In genomic region chrX:33045245-33045644, GRCh38 we compare ENCODE assay signal across 21 cellular contexts.
"Had no signal": no experiment of that assay in that cellular context is flagged by ENCODE, and none has a peak within 500 bp of the region (broad histone marks: within the 10 kb centered on the region; RNA-seq: fewer than 3 reads in every experiment).

No MANE protein-coding gene starts in this region.

- H3K27me3 ChIP-seq: ascending aorta, body of pancreas had no signal

- H3K27ac ChIP-seq: ascending aorta, body of pancreas had no signal

- DNase-seq: activated B cell treated with CpG ODN at 0.5 μM for 24 hours; activated CD4-positive, alpha-beta T cell treated with anti-CD3 and anti-CD28 coated beads for 1 hour; activated CD4-positive, alpha-beta T cell treated with anti-CD3 and anti-CD28 coated beads, Interleukin-2, amount 10 ng/mL, durations not matched to agents 24 days and 14 days; activated CD4-positive, alpha-beta T cell treated with anti-CD3 and anti-CD28 coated beads, Interleukin-2, amount 50 U/mL, for 48 hours; activated CD8-positive, alpha-beta memory T cell treated with anti-CD3 and anti-CD28 coated beads, Interleukin-2, amount 10 ng/mL, durations not matched to agents 7 days and 5 days; activated effector memory CD4-positive, alpha-beta T cell treated with Interleukin-2 at 50 U/mL for 16 hours; activated naive CD4-positive, alpha-beta T cell; activated T-cell treated with anti-CD3 and anti-CD28 coated beads, Interleukin-2, amount 50 U/mL, for 24 hours; body of pancreas; KG1; NCI-H1048; NCI-H146; NCI-H2029; NCI-H2107; NCI-H345; NCI-H510A; NCI-H526 treated with DMSO at 0.1 percent for 48 hours; SIG-M5; T-helper 17 cell; T-helper 9 cell had no signal

- H3K4me3 ChIP-seq: ascending aorta, body of pancreas had no signal

- H3K36me3 ChIP-seq: ascending aorta had no signal

- ATAC-seq: activated CD8-positive, alpha-beta memory T cell treated with anti-CD3 and anti-CD28 coated beads, Interleukin-2, amount 10 ng/mL, durations not matched to agents 7 days and 5 days; body of pancreas; T-helper 17 cell had no signal

- H3K4me1 ChIP-seq: ascending aorta, body of pancreas had no signal

- H3K9me3 ChIP-seq: ascending aorta, body of pancreas had no signal
